18 cellular contexts compared by ENCODE assay signal in genomic region chr11:35539256-35539655, GRCh38. TPM values are rescaled to one million over a fixed set of nuclear protein-coding genes. Genes with fewer than 3 reads are reported as not detected.
A peak's percentile ranks its signal among the peaks of the same experiment; 100 is the strongest.
DNase-seq lines count a peak whose midpoint lies in the region; ATAC-seq, FAIRE-seq and TF ChIP-seq lines count a peak whose summit lies in the region.
"Had no signal": no experiment of that assay in that cellular context is flagged by ENCODE, and none has a peak within 500 bp of the region (broad histone marks: within the 10 kb centered on the region; RNA-seq: fewer than 3 reads in every experiment).

No MANE protein-coding gene starts in this region.

- 52% methylated on average over 3 of the region's 3 CpGs for WGBS in A549 (ENCODE audit: missing lambda C conversion rate)

- H3K4me1 ChIP-seq in A549 = no peaks in the 10 kb centered on the region

- no peak for FAIRE-seq in A549 (lab: Jason Lieb, UNC)

- peak overlapping the region; percentile 93 for H3K27ac Mint-ChIP-seq in HFFc6
- H3K27ac Mint-ChIP-seq: dendritic cell treated with granulocyte-macrophage colony-stimulating factor and Interleukin-4, amounts not matched to agents 40 ng/mL and 50 ng/mL, for 4 days; T-cell had no signal

- CTCF ChIA-PET in A549 (lab: Yijun Ruan, JAX) = interaction anchor here (0.6 kb wide), 1 partner anchor 18 kb away, joined by 3 read pairs; no protein-coding TSS in a partner anchor

- no peak overlapping the region for H3K4me2 ChIP-seq in A549

- no peak for TF ChIP-seq RAD21 in A549 (conservative IDR thresholded peaks at IDR 0.05 in 1 of 2, IDR thresholded peaks at IDR 0.05 in 1 of 2)

- no peak for TF ChIP-seq EP300 in A549 (IDR thresholded peaks at IDR 0.05)

- H3K27me3 Mint-ChIP-seq in HFFc6 (ENCODE audit: insufficient read depth) = peaks cover 3% of the 10 kb centered on the region; the same call in 1 of the 2 replicates

- TF ChIP-seq POLR2A in A549 (IDR thresholded peaks at IDR 0.05; ENCODE audit: low read length) = no peak

- POLR2A ChIA-PET in A549 (lab: Yijun Ruan, JAX) = no interaction called here

- H3K9me3 Mint-ChIP-seq in HFFc6 = no peaks in the 10 kb centered on the region
- H3K9me3 Mint-ChIP-seq: dendritic cell treated with granulocyte-macrophage colony-stimulating factor and Interleukin-4, amounts not matched to agents 40 ng/mL and 50 ng/mL, for 4 days; T-cell had no signal

- no peaks in the 10 kb centered on the region for H3K9me3 ChIP-seq in A549

- peaks cover 54% of the 10 kb centered on the region for H3K4me1 Mint-ChIP-seq in HFFc6 (ENCODE audit: low read depth)
- H3K4me1 Mint-ChIP-seq: CD4-positive, CD25-positive, alpha-beta regulatory T cell; T-cell had no signal

- H3K4me3 ChIP-seq in A549 = no peak overlapping the region
- no peak overlapping the region for H3K4me3 ChIP-seq in fibroblast of mammary gland (ENCODE audit: control insufficient read depth, low read depth, low read length)

- peak overlapping the region; percentile 66 for H3K4me3 Mint-ChIP-seq in HFFc6
- H3K4me3 Mint-ChIP-seq: CD4-positive, CD25-positive, alpha-beta regulatory T cell; dendritic cell treated with granulocyte-macrophage colony-stimulating factor and Interleukin-4, amounts not matched to agents 40 ng/mL and 50 ng/mL, for 4 days; T-cell had no signal

- no peak overlapping the region for H3K27ac ChIP-seq in A549

- DNase-seq in A549 (ENCODE audit: low read depth in 1 of 2, low spot score in 1 of 2) = no peak
- DNase-seq in HFFc6 = peak; percentile 41
- peak; percentile 79 for DNase-seq in fibroblast of mammary gland (ENCODE audit: low read depth)
- no peak for DNase-seq in omental fat pad (ENCODE audit: low spot score)
- DNase-seq in NCI-H774 (lab: John Stamatoyannopoulos, UW) = no peak
- DNase-seq: activated CD4-positive, alpha-beta T cell treated with anti-CD3 and anti-CD28 coated beads for 4 hours; CD4-positive, CD25-positive, alpha-beta regulatory T cell; GF-D8; NCI-H1694; NCI-H748 treated with DMSO at 0.1 percent for 48 hours; SHP77; T-cell had no signal

- no peak for TF ChIP-seq CTCF in A549 (IDR thresholded peaks at IDR 0.05)
- TF ChIP-seq CTCF in HFFc6 (IDR thresholded peaks at IDR 0.05) = no peak
- TF ChIP-seq CTCF in fibroblast of mammary gland (conservative IDR thresholded peaks at IDR 0.05; ENCODE audit: control insufficient read depth, insufficient read depth, low read depth, low read length) = no peak
- TF ChIP-seq CTCF in omental fat pad (IDR thresholded peaks at IDR 0.05) = no peak

- ATAC-seq in A549 (no peak), omental fat pad (ENCODE audit: low FRiP score) (peak; percentile 21), HG03097 (IDR thresholded peaks at IDR 0.05; ENCODE audit: low FRiP score, unreplicated experiment) (no peak), HG03460 (IDR thresholded peaks at IDR 0.05; ENCODE audit: unreplicated experiment) (no peak), HG02973 (IDR thresholded peaks at IDR 0.05; ENCODE audit: unreplicated experiment) (no peak)
- ATAC-seq: left lobe of liver, T-cell had no signal

- H3K36me3 Mint-ChIP-seq in HFFc6 (ENCODE audit: low read depth) = no peaks in the 10 kb centered on the region
- H3K36me3 Mint-ChIP-seq: CD4-positive, CD25-positive, alpha-beta regulatory T cell; T-cell had no signal

TF ChIP-seq in A549, 52 proteins besides CTCF, POLR2A, EP300 and RAD21:
- TF ChIP-seq ZFP36 (IDR thresholded peaks at IDR 0.05; ENCODE audit: borderline replicate concordance, partially characterized antibody) (peak; percentile 13), RNF2 (IDR thresholded peaks at IDR 0.05; ENCODE audit: borderline replicate concordance, low read depth) (no peak), HOXA7 (CRISPR knock-in tag; IDR thresholded peaks at IDR 0.05) (no peak)

RNA-seq across cellular contexts. Expression of gene PAMR1, which starts 13.8 kb away (rescaled TPM):
- not detected in 2 replicates for polyA plus RNA-seq in A549 (2011; rRNA removed)
- not detected in 2 replicates for polyA plus RNA-seq in A549 (2012; cell fraction: cytosol; rRNA removed)
- polyA plus RNA-seq in A549 (2012; cell fraction: nucleus; rRNA removed) = not detected in 2 replicates
- not detected in 3 replicates for polyA plus RNA-seq in A549 (2017; fragmentation: RNase III; extraction: RNeasy Plus Mini Kit Qiagen cat#74134 plus additional on column Dnase treatment)
- 0.34 and 0.66 TPM in 2 replicates for polyA minus RNA-seq in A549 (2011; rRNA and poly(A)+ RNA removed)
- 100 to 1,000 TPM; 151 to 209 (median 191) TPM for total RNA-seq in HFFc6 (2021; fragmentation: NEBNext Ultra II Directional; extraction: Animal tissue kit (Norgen Biotek cat#: 25700))
- total RNA-seq in omental fat pad = 10 to 100 TPM in 3 of 4 donors, 1 to 10 TPM in 1; 7.0 to 34.3 (median 23.0) TPM
- total RNA-seq: CD4-positive, CD25-positive, alpha-beta regulatory T cell; OCI-LY7 had no signal
- polyA plus RNA-seq: CD4-positive, CD25-positive, alpha-beta regulatory T cell had no signal

Comparison
In these comparisons a context has a peak if more than half of its experiments do, and no peak if none do; other contexts are left out.
1. DNase-seq: peak in HFFc6 (single experiment) and fibroblast of mammary gland (single experiment); none in A549 (0 of 2), omental fat pad (single experiment) and NCI-H774 (single experiment).
2. RNA of gene PAMR1, which starts 13.8 kb away (total RNA-seq): 151 to 209 TPM in HFFc6; 7.0 to 34.3 TPM in omental fat pad; every median in the first group is over 4 times any median in the second.